In the genomic region with DNA sequence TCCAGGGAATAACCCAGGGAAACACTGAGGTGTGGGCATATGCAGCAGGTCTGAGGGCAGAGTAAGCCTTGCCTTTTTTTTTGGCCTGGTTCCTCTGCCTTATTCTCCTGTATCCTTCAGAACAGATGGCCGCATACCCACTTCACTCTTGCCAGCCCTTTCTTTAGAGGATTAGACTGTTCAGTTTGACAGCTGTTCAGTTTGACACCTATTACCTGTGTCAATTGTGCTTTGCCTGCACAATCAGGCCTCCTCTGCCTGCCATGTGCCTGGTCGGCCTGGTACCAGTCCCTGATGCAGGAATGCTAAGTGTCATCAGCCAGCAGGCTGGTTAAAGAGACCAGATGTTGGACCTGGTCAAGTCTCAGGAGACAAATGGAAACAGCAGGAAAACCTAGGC, we compare ENCODE assay signal across 25 cellular contexts. TPM values are rescaled to one million over a fixed set of nuclear protein-coding genes. Genes with fewer than 3 reads are reported as not detected.
A peak's percentile ranks its signal among the peaks of the same experiment; 100 is the strongest.
DNase-seq lines count a peak whose midpoint lies in the region; ATAC-seq and TF ChIP-seq lines count a peak whose summit lies in the region.
"Had no signal": no experiment of that assay in that cellular context is flagged by ENCODE, and none has a peak within 500 bp of the region (broad histone marks: within the 10 kb centered on the region; RNA-seq: fewer than 3 reads in every experiment).

No MANE protein-coding gene starts in this region.

- peak overlapping the region; percentile 25 for H3K4me3 Mint-ChIP-seq in endothelial cell (ENCODE audit: unreplicated experiment)
- H3K4me3 Mint-ChIP-seq: B cell, CD14-positive monocyte had no signal

- TF ChIP-seq POLR2A in ovary (IDR thresholded peaks at IDR 0.05): no peak

- TF ChIP-seq CTCF in endothelial cell (IDR thresholded peaks at IDR 0.05; ENCODE audit: unreplicated experiment): no peak
- no peak for TF ChIP-seq CTCF in ovary (IDR thresholded peaks at IDR 0.05)

- DNase-seq in NCI-H2227 (lab: John Stamatoyannopoulos, UW; ENCODE audit: unreplicated experiment): peak; percentile 18
- no peak for DNase-seq in NCI-H2227 treated with DMSO at 0.1 percent for 48 hours (lab: John Stamatoyannopoulos, UW)
- DNase-seq in NCI-H69 (lab: John Stamatoyannopoulos, UW): peak; percentile 83
- no peak for DNase-seq in endothelial cell (ENCODE audit: low spot score)
- no peak for DNase-seq in islet precursor cell
- DNase-seq in ovary: no peak
- DNase-seq: Calu3, DMS53, NCI-H1092, NCI-H1436, NCI-H187, NCI-H2081 treated with DMSO at 0.1 percent for 48 hours, NCI-H226, NCI-H510A, NCI-H774, PC-9, SJCRH30 had no signal

- ATAC-seq in HG03280 (IDR thresholded peaks at IDR 0.05; ENCODE audit: unreplicated experiment): no peak
- ATAC-seq: HCT116, Right ventricle myocardium inferior, SK-N-SH treated with all-trans-retinoic acid at 6 μM for 48 hours had no signal

- H3K36me3 ChIP-seq in ovary: no peaks in the 10 kb centered on the region

- H3K9me3 Mint-ChIP-seq in endothelial cell (ENCODE audit: unreplicated experiment): no peaks in the 10 kb centered on the region
- H3K9me3 Mint-ChIP-seq: CD14-positive monocyte had no signal

- H3K36me3 Mint-ChIP-seq in endothelial cell (ENCODE audit: low read depth, unreplicated experiment): peaks cover 3% of the 10 kb centered on the region

- H3K27me3 ChIP-seq in ovary: no peaks in the 10 kb centered on the region
- H3K27me3 ChIP-seq: SJCRH30 had no signal

- TF ChIP-seq EP300 in ovary (IDR thresholded peaks at IDR 0.05): no peak

- intact Hi-C loops in ovary (cut with DNase I): no loop called here

- H3K4me3 ChIP-seq in ovary: no peak overlapping the region
- H3K4me3 ChIP-seq: PC-9, SJCRH30 had no signal

- H3K27ac Mint-ChIP-seq in endothelial cell (ENCODE audit: unreplicated experiment): no peak overlapping the region
- H3K27ac Mint-ChIP-seq: B cell had no signal

- no peak overlapping the region for H3K27ac ChIP-seq in ovary
- H3K27ac ChIP-seq: 22Rv1, PC-9, SJCRH30 had no signal

- H3K9me3 ChIP-seq in ovary: no peaks in the 10 kb centered on the region
- H3K9me3 ChIP-seq: SJCRH30 had no signal

- no peaks in the 10 kb centered on the region for H3K4me1 Mint-ChIP-seq in endothelial cell (ENCODE audit: unreplicated experiment)
- H3K4me1 Mint-ChIP-seq: B cell, CD14-positive monocyte had no signal

- H3K4me1 ChIP-seq in ovary (ENCODE audit: insufficient read depth): no peaks in the 10 kb centered on the region
- H3K4me1 ChIP-seq: SJCRH30 had no signal

- H3K27me3 Mint-ChIP-seq in endothelial cell (ENCODE audit: unreplicated experiment): peaks cover 2% of the 10 kb centered on the region
- H3K27me3 Mint-ChIP-seq: B cell had no signal

- 97 to 100% (median 98%) methylated on average over 2 of the region's 2 CpGs for WGBS in ovary, 3 donors

RNA-seq across cellular contexts. Expression of gene TM6SF1, which starts 22.3 kb away (rescaled TPM):
- total RNA-seq in endothelial cell (ENCODE audit: unreplicated experiment) (6.0 TPM), ovary (1 to 10 TPM in 6 of 7 donors, under 1 TPM in 1; 0.76 to 5.9 (median 2.7) TPM)
- 1 to 10 TPM; 3.4 to 4.9 TPM for polyA plus RNA-seq in ovary
- total RNA-seq: Calu3, PC-9, RPMI7951 had no signal

Comparison
In these comparisons a context has a peak if more than half of its experiments do, and no peak if none do; other contexts are left out.
1. DNase-seq: peak in NCI-H2227 (single experiment) and NCI-H69 (single experiment); none in NCI-H2227 treated with DMSO at 0.1 percent for 48 hours (single experiment), endothelial cell (single experiment), islet precursor cell (single experiment) and ovary (0 of 5).